Comparison of ENCODE assay signal across 1 cellular context in the genomic region with DNA sequence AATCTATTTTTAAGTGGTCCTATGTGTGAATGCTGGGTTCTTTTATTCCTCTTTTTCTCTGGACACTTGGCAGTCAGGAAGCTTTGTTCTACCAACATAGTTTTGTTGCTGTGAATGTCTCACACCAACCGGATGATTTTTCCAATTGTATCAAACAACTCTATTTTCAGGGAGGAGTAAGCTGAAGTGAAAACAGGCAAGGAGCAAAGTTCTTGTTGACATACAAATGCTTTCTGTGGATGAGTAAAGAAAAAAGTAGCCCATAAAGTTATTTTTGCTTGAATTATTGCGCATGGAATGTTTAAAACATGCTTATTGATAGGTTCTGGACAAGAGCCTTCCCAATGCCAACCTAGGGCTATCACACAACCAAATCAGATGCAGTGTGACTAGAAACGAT.
TF ChIP-seq lines count a peak whose summit lies in the region.

No MANE protein-coding gene starts in this region.

TF ChIP-seq in endothelial cell of umbilical vein, 7 proteins besides CTCF, POLR2A, EP300 and RAD21:
- no peak for TF ChIP-seq FOS (IDR thresholded peaks at IDR 0.05; ENCODE audit: borderline replicate concordance, insufficient read depth, low read length)
- no peak for TF ChIP-seq MYC (IDR thresholded peaks at IDR 0.05; ENCODE audit: low read depth, low read length)
- no peak for TF ChIP-seq POLR2AphosphoS5 (IDR thresholded peaks at IDR 0.05; ENCODE audit: insufficient read depth, low read depth, low read length)
- TF ChIP-seq, protein P1, sequence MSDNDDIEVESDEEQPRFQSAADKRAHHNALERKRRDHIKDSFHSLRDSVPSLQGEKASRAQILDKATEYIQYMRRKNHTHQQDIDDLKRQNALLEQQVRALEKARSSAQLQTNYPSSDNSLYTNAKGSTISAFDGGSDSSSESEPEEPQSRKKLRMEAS (IDR thresholded peaks at IDR 0.05; ENCODE audit: insufficient read depth, insufficient read length), result no peak
- no peak for TF ChIP-seq JUN (IDR thresholded peaks at IDR 0.05; ENCODE audit: borderline replicate concordance, insufficient read depth, insufficient read length, low read depth)
- TF ChIP-seq EZH2 (IDR thresholded peaks at IDR 0.05; ENCODE audit: borderline replicate concordance, low read depth, low read length, severe bottlenecking), result no peak
- TF ChIP-seq GATA2 (IDR thresholded peaks at IDR 0.05; ENCODE audit: insufficient read depth, insufficient read length, low read depth, low read length), result no peak
